ENCODE assay signal across 1 cellular context in genomic region chr6:42050011-42050896, GRCh38.
A peak's percentile ranks its signal among the peaks of the same experiment; 100 is the strongest.
TF ChIP-seq lines count a peak whose summit lies in the region.

A gene with protein sequence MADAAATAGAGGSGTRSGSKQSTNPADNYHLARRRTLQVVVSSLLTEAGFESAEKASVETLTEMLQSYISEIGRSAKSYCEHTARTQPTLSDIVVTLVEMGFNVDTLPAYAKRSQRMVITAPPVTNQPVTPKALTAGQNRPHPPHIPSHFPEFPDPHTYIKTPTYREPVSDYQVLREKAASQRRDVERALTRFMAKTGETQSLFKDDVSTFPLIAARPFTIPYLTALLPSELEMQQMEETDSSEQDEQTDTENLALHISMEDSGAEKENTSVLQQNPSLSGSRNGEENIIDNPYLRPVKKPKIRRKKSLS (plus strand): TSS chr6:42050524. CDS start chr6:42050542, 18 bp downstream.

TF ChIP-seq in A549, 52 proteins besides CTCF, POLR2A, EP300 and RAD21 (continued from another document):
- TF ChIP-seq TFCP2L1 (CRISPR knock-in tag; IDR thresholded peaks at IDR 0.05) (0 out of 2 replicates have a peak, but pooled peaks have one; percentile 58), CBX2 (IDR thresholded peaks at IDR 0.05; ENCODE audit: borderline replicate concordance, low read depth) (no peak), ZNF302 (CRISPR knock-in tag; IDR thresholded peaks at IDR 0.05) (no peak), FOXS1 (CRISPR knock-in tag; IDR thresholded peaks at IDR 0.05) (no peak), HDAC2 (IDR thresholded peaks at IDR 0.05) (no peak), MAZ (IDR thresholded peaks at IDR 0.05; ENCODE audit: borderline replicate concordance, low read depth, low read length) (no peak), PHF8 (IDR thresholded peaks at IDR 0.05; ENCODE audit: borderline replicate concordance, low read depth) (peak; percentile 99), SREBF2 (IDR thresholded peaks at IDR 0.05) (no peak), RNF2 (IDR thresholded peaks at IDR 0.05; ENCODE audit: borderline replicate concordance, low read depth) (no peak), CEBPB (IDR thresholded peaks at IDR 0.05) (no peak)
- TF ChIP-seq, protein P1, sequence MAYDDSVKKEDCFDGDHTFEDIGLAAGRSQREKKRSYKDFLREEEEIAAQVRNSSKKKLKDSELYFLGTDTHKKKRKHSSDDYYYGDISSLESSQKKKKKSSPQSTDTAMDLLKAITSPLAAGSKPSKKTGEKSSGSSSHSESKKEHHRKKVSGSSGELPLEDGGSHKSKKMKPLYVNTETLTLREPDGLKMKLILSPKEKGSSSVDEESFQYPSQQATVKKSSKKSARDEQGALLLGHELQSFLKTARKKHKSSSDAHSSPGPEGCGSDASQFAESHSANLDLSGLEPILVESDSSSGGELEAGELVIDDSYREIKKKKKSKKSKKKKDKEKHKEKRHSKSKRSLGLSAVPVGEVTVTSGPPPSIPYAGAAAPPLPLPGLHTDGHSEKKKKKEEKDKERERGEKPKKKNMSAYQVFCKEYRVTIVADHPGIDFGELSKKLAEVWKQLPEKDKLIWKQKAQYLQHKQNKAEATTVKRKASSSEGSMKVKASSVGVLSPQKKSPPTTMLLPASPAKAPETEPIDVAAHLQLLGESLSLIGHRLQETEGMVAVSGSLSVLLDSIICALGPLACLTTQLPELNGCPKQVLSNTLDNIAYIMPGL (CRISPR knock-in tag; IDR thresholded peaks at IDR 0.05; ENCODE audit: borderline replicate concordance), result no peak
- TF ChIP-seq, protein P2, sequence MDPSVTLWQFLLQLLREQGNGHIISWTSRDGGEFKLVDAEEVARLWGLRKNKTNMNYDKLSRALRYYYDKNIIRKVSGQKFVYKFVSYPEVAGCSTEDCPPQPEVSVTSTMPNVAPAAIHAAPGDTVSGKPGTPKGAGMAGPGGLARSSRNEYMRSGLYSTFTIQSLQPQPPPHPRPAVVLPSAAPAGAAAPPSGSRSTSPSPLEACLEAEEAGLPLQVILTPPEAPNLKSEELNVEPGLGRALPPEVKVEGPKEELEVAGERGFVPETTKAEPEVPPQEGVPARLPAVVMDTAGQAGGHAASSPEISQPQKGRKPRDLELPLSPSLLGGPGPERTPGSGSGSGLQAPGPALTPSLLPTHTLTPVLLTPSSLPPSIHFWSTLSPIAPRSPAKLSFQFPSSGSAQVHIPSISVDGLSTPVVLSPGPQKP (IDR thresholded peaks at IDR 0.05; ENCODE audit: low read depth, low read length), result no peak
